In the genomic region with DNA sequence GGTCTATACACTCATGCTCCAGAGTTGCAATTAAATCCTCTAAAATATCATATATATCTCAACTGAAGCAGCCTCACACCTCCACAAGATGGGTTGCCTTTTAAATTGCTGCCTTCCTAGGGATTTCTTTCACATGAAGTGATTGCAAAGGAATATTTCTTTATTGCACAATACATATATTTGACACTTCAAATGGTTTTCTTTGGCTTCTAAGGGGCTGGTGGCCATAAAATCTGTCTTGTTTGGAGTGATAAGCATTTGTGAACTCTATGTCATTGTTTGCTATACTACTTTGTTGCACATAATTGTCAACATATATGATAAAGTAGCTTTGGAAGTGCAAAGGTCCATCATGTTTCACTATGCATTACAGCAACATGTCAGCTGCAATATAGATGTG, we compare ENCODE assay signal across 16 cellular contexts.
DNase-seq lines count a peak whose midpoint lies in the region; TF ChIP-seq lines count a peak whose summit lies in the region.
"Had no signal": no experiment of that assay in that cellular context is flagged by ENCODE, and none has a peak within 500 bp of the region (broad histone marks: within the 10 kb centered on the region; RNA-seq: fewer than 3 reads in every experiment).

No MANE protein-coding gene starts in this region.

- H3K36me3 Mint-ChIP-seq in Caco-2 (ENCODE audit: insufficient read depth, unreplicated experiment), result no peaks in the 10 kb centered on the region
- H3K36me3 Mint-ChIP-seq: CD8-positive, alpha-beta T cell had no signal

- H2AK5ac ChIP-seq in mesendoderm (ENCODE audit: low read length), result no peak overlapping the region

- no peak overlapping the region for H2BK15ac ChIP-seq in mesendoderm (replicated peaks; ENCODE audit: low read depth)

- H3K18ac ChIP-seq in mesendoderm (ENCODE audit: low read length), result peak overlapping the region; percentile 39

- no peak overlapping the region for H2BK120ac ChIP-seq in mesendoderm (ENCODE audit: low read depth, low read length)

- H3K27me3 ChIP-seq in Caco-2 (replicated peaks; ENCODE audit: control insufficient read depth, insufficient read depth, low read length) (no peaks in the 10 kb centered on the region), adipocyte (replicated peaks; ENCODE audit: control insufficient read depth, insufficient read depth, low read length) (no peaks in the 10 kb centered on the region), mesendoderm (ENCODE audit: insufficient read depth, low read length, poor library complexity) (no peaks in the 10 kb centered on the region)
- H3K27me3 ChIP-seq: BLaER1 treated with 17β-estradiol and CSF1 and Interleukin-3, amounts not matched to agents 10 nM and 100 nM had no signal

- no peak overlapping the region for H2BK5ac ChIP-seq in mesendoderm (ENCODE audit: low read length)

- H3K36me3 ChIP-seq in Caco-2 (ENCODE audit: control insufficient read depth, insufficient read depth, low read length) (no peaks in the 10 kb centered on the region), adipocyte (ENCODE audit: control insufficient read depth, insufficient read depth, low read length, severe bottlenecking) (no peaks in the 10 kb centered on the region), mesendoderm (ENCODE audit: control insufficient read depth, insufficient read depth, low read length) (no peaks in the 10 kb centered on the region)
- H3K36me3 ChIP-seq: BLaER1 treated with 17β-estradiol and CSF1 and Interleukin-3, amounts not matched to agents 10 nM and 100 nM; HAP-1 had no signal

- intact Hi-C loops in Caco-2 (cut with micrococcal nuclease; ENCODE audit: unreplicated experiment), result loop anchor here (1.0 to 2.0 kb wide), 5 partner anchors 126 to 373 kb away; no protein-coding TSS in a partner anchor

- H3K27ac ChIP-seq in mesendoderm (ENCODE audit: low read depth, low read length), result no peak overlapping the region
- H3K27ac ChIP-seq: BLaER1 treated with 17β-estradiol and CSF1 and Interleukin-3, amounts not matched to agents 10 nM and 100 nM; HL-60 had no signal

- H4K5ac ChIP-seq in mesendoderm (ENCODE audit: low read length), result no peak overlapping the region

- DNase-seq in Caco-2 (peak; percentile 69 to 70), HuH-7 (ENCODE audit: low spot score) (peak; percentile 8), adipocyte (ENCODE audit: low read depth) (peak; percentile 24), mesendoderm (no peak), OCI-M2 (lab: John Stamatoyannopoulos, UW; ENCODE audit: unreplicated experiment) (no peak)
- DNase-seq in stimulated activated CD4-positive, alpha-beta T cell treated with anti-CD3 and anti-CD28 coated beads, Interleukin-15, amount 100 ng/mL, for 24 hours, result no peak
- DNase-seq: CD8-positive, alpha-beta T cell; DMS 273 treated with DMSO at 0.1 percent for 48 hours; DMS53; DND-41; EL had no signal

- H3K4me3 ChIP-seq in Caco-2 (ENCODE audit: low read depth, low read length) (no peak overlapping the region), adipocyte (ENCODE audit: low read length) (no peak overlapping the region), mesendoderm (ENCODE audit: low read length) (no peak overlapping the region)
- H3K4me3 ChIP-seq: BLaER1 treated with 17β-estradiol and CSF1 and Interleukin-3, amounts not matched to agents 10 nM and 100 nM; GM12878; HAP-1 had no signal

- no peak overlapping the region for H3K4ac ChIP-seq in mesendoderm (ENCODE audit: low read depth, low read length)

- H3K79me2 ChIP-seq in mesendoderm (ENCODE audit: control insufficient read depth, insufficient read depth, low read length), result no peaks in the 10 kb centered on the region

- H3K79me1 ChIP-seq in mesendoderm (ENCODE audit: low read length), result no peaks in the 10 kb centered on the region

- peaks cover 23% of the 10 kb centered on the region for H3K9me3 Mint-ChIP-seq in Caco-2 (ENCODE audit: unreplicated experiment)

- no peak overlapping the region for H4K8ac ChIP-seq in mesendoderm (ENCODE audit: low read depth, low read length)

- no peak overlapping the region for H3K4me3 Mint-ChIP-seq in Caco-2 (ENCODE audit: unreplicated experiment)
- H3K4me3 Mint-ChIP-seq: B cell; CD8-positive, alpha-beta T cell had no signal

- H3K27me3 Mint-ChIP-seq in Caco-2 (ENCODE audit: insufficient read depth, unreplicated experiment), result no peaks in the 10 kb centered on the region
- H3K27me3 Mint-ChIP-seq: B cell had no signal

- H3K9me3 ChIP-seq in Caco-2 (peaks cover 4% of the 10 kb centered on the region; the same call in 1 of the 2 replicates), adipocyte (ENCODE audit: control insufficient read depth, low read length) (no peaks in the 10 kb centered on the region)
- H3K9me3 ChIP-seq: BLaER1 treated with 17β-estradiol and CSF1 and Interleukin-3, amounts not matched to agents 10 nM and 100 nM; HAP-1 had no signal

- H3K4me1 Mint-ChIP-seq in Caco-2 (ENCODE audit: low read depth, unreplicated experiment), result peaks cover 34% of the 10 kb centered on the region
- H3K4me1 Mint-ChIP-seq: B cell had no signal

- H3K4me2 ChIP-seq in mesendoderm (ENCODE audit: low read length), result no peak overlapping the region
- H3K4me2 ChIP-seq: BLaER1 treated with 17β-estradiol and CSF1 and Interleukin-3, amounts not matched to agents 10 nM and 100 nM had no signal

- H3K4me1 ChIP-seq in Caco-2 (peaks cover 32% of the 10 kb centered on the region), adipocyte (ENCODE audit: control insufficient read depth, insufficient read depth, low read length) (peaks cover 6% of the 10 kb centered on the region), mesendoderm (ENCODE audit: control insufficient read depth, low read depth, low read length) (peaks cover 5% of the 10 kb centered on the region)
- H3K4me1 ChIP-seq: BLaER1 treated with 17β-estradiol and CSF1 and Interleukin-3, amounts not matched to agents 10 nM and 100 nM had no signal

- no peak overlapping the region for H3K27ac Mint-ChIP-seq in Caco-2 (ENCODE audit: unreplicated experiment)
- H3K27ac Mint-ChIP-seq: B cell; CD8-positive, alpha-beta T cell had no signal

- CTCF ChIA-PET in Caco-2 (lab: Charles Lee), result no interaction called here

- H3K56ac ChIP-seq in mesendoderm (ENCODE audit: low read length), result no peak overlapping the region

- TF ChIP-seq CTCF in Caco-2 (IDR thresholded peaks at IDR 0.05; ENCODE audit: insufficient read depth in 1 of 2, low read depth in 1 of 2, low read length in 1 of 2, severe bottlenecking in 1 of 2, unreplicated experiment in 1 of 2), result no peak

- POLR2A ChIA-PET in Caco-2 (lab: Charles Lee), result no interaction called here

- H3K23ac ChIP-seq in mesendoderm (ENCODE audit: low read length), result no peak overlapping the region

- no peak overlapping the region for H3K9ac ChIP-seq in adipocyte (ENCODE audit: low read length)
- H3K9ac ChIP-seq in mesendoderm (ENCODE audit: low read length), result no peak overlapping the region
- H3K9ac ChIP-seq: BLaER1 treated with 17β-estradiol and CSF1 and Interleukin-3, amounts not matched to agents 10 nM and 100 nM had no signal

- no TSS peak for BruUV-seq in Caco-2 (replicated peaks; lab: Mats Ljungman, UMichigan)

Comparison
In these comparisons a context has a peak if more than half of its experiments do, and no peak if none do; other contexts are left out.
1. DNase-seq: peak in Caco-2 (2 of 2), HuH-7 (single experiment) and adipocyte (single experiment); none in mesendoderm (single experiment), stimulated activated CD4-positive, alpha-beta T cell treated with anti-CD3 and anti-CD28 coated beads, Interleukin-15, amount 100 ng/mL, for 24 hours (single experiment) and OCI-M2 (single experiment).